ENCODE assay signal across 16 cellular contexts in the genomic region with DNA sequence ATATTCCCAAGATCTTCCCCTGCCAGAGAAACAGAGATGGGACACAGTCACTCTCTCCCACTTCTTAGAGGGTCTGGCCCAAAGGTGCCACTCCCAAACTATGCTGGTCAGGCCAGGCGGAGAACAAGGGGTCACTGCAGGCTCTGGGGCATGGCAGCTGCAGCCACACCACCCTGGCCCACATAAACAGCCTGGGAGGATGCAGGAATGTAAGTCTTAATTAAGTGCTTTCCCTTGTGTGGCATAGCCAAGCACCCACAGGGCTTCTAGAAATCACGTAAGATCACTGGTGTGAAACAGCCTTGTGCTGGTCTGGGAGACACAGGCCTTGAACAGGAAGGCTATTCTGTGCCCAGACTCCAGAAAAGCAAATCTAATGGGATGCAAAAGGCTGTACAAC. TPM values are rescaled to one million over a fixed set of nuclear protein-coding genes. Genes with fewer than 3 reads are reported as not detected.
DNase-seq lines count a peak whose midpoint lies in the region; ATAC-seq and TF ChIP-seq lines count a peak whose summit lies in the region.
"Had no signal": no experiment of that assay in that cellular context is flagged by ENCODE, and none has a peak within 500 bp of the region (broad histone marks: within the 10 kb centered on the region; RNA-seq: fewer than 3 reads in every experiment).

No MANE protein-coding gene starts in this region.

- H2AK9ac ChIP-seq in IMR-90 (replicated peaks; ENCODE audit: low read depth, low read length, poor library complexity) = peak overlapping the region; percentile 82

- H3K23ac ChIP-seq in IMR-90 (ENCODE audit: low read depth, low read length) = peak overlapping the region; percentile 89

- no peak for TF ChIP-seq POLR2A in IMR-90 (IDR thresholded peaks at IDR 0.05; ENCODE audit: low read depth, low read length)

- H2BK15ac ChIP-seq in IMR-90 (ENCODE audit: low read depth, low read length) = peak overlapping the region; percentile 82

- H3K36me3 Mint-ChIP-seq in activated T-helper 1 cell treated with anti-CD3 and anti-CD28 coated beads, Interleukin-12 subunit alpha, Interleukin-12 subunit beta, Interleukin-2, Interleukin-4 antibody, amounts not matched to agents 30 ng/mL and 10 ng/mL and 1 ng/mL, durations not matched to agents 14 hours and 24 hours and 36 hours (ENCODE audit: low read depth) = no peaks in the 10 kb centered on the region

- TF ChIP-seq RAD21 in IMR-90 (IDR thresholded peaks at IDR 0.05; ENCODE audit: low read length) = no peak

- peaks cover 31% of the 10 kb centered on the region for H3K4me1 ChIP-seq in IMR-90 (ENCODE audit: control insufficient read depth, insufficient read depth, low read length)
- peaks cover 56% of the 10 kb centered on the region for H3K4me1 ChIP-seq in skeletal muscle satellite cell (ENCODE audit: control insufficient read depth, insufficient read depth, low read length)

- peak overlapping the region; percentile 100 for H2BK20ac ChIP-seq in IMR-90 (ENCODE audit: low read depth, low read length)

- DNase-seq in IMR-90 = no peak
- DNase-seq in activated T-helper 1 cell treated with anti-CD3 and anti-CD28 coated beads, Interleukin-12 subunit alpha, Interleukin-12 subunit beta, Interleukin-2, Interleukin-4 antibody, amounts not matched to agents 30 ng/mL and 10 ng/mL and 1 ng/mL, durations not matched to agents 14 hours and 24 hours and 36 hours (ENCODE audit: low spot score) = no peak
- peak; percentile 31 for DNase-seq in left kidney (ENCODE audit: low read depth, low spot score)
- DNase-seq in nucleus accumbens (lab: John Stamatoyannopoulos, UW) = no peak
- DNase-seq in activated CD4-positive, alpha-beta T cell treated with anti-CD3 and anti-CD28 coated beads, Interleukin-2, amount 50 U/mL, for 1 hour = no peak
- DNase-seq: EL, KG1, MG63, NCI-H1092 treated with DMSO at 0.1 percent for 48 hours, NCI-H187, NCI-H446 treated with DMSO at 0.1 percent for 48 hours, NCI-H774 had no signal

- CTCF ChIA-PET in IMR-90 (lab: Yijun Ruan, JAX) = interaction anchor here (1.7 kb wide), 1 partner anchor 40 kb away, joined by 9 read pairs; no protein-coding TSS in a partner anchor

- H3K27me3 ChIP-seq in IMR-90 (ENCODE audit: control insufficient read depth, insufficient read depth, low read length) = no peaks in the 10 kb centered on the region
- no peaks in the 10 kb centered on the region for H3K27me3 ChIP-seq in skeletal muscle satellite cell (ENCODE audit: control insufficient read depth, insufficient read depth, low read length)
- H3K27me3 ChIP-seq: BLaER1 treated with 17β-estradiol and CSF1 and Interleukin-3, amounts not matched to agents 10 nM and 100 nM; MG63 had no signal

- H3K9me1 ChIP-seq in IMR-90 (ENCODE audit: insufficient read depth, low read length) = peaks cover 47% of the 10 kb centered on the region

- no peaks in the 10 kb centered on the region for H3K9me3 Mint-ChIP-seq in activated T-helper 1 cell treated with anti-CD3 and anti-CD28 coated beads, Interleukin-12 subunit alpha, Interleukin-12 subunit beta, Interleukin-2, Interleukin-4 antibody, amounts not matched to agents 30 ng/mL and 10 ng/mL and 1 ng/mL, durations not matched to agents 14 hours and 24 hours and 36 hours

- no peaks in the 10 kb centered on the region for H3K79me1 ChIP-seq in IMR-90 (ENCODE audit: low read depth in 1 of 2, low read length in 2 of 2)

- peak overlapping the region; percentile 86 for H3K27ac ChIP-seq in IMR-90 (ENCODE audit: insufficient read depth, low read length)
- H3K27ac ChIP-seq: RWPE1 had no signal

- peak overlapping the region; percentile 99 for H2BK120ac ChIP-seq in IMR-90 (ENCODE audit: low read depth, low read length)

- H3K4me3 ChIP-seq in IMR-90 (ENCODE audit: insufficient read depth, low read depth, low read length) (no peak overlapping the region), skeletal muscle satellite cell (ENCODE audit: low read length) (no peak overlapping the region)
- H3K4me3 ChIP-seq: BLaER1 treated with 17β-estradiol and CSF1 and Interleukin-3, amounts not matched to agents 10 nM and 100 nM; MG63 had no signal

- no peak for TF ChIP-seq CTCF in IMR-90 (conservative IDR thresholded peaks at IDR 0.05; ENCODE audit: low read depth, low read length)

- no peaks in the 10 kb centered on the region for H4K20me1 ChIP-seq in IMR-90 (ENCODE audit: insufficient read depth, low read length)
- H4K20me1 ChIP-seq: BLaER1 treated with 17β-estradiol and CSF1 and Interleukin-3, amounts not matched to agents 10 nM and 100 nM had no signal

- peaks cover 31% of the 10 kb centered on the region for H3K4me1 Mint-ChIP-seq in activated T-helper 1 cell treated with anti-CD3 and anti-CD28 coated beads, Interleukin-12 subunit alpha, Interleukin-12 subunit beta, Interleukin-2, Interleukin-4 antibody, amounts not matched to agents 30 ng/mL and 10 ng/mL and 1 ng/mL, durations not matched to agents 14 hours and 24 hours and 36 hours (ENCODE audit: low read depth)

- H3K27me3 Mint-ChIP-seq in activated T-helper 1 cell treated with anti-CD3 and anti-CD28 coated beads, Interleukin-12 subunit alpha, Interleukin-12 subunit beta, Interleukin-2, Interleukin-4 antibody, amounts not matched to agents 30 ng/mL and 10 ng/mL and 1 ng/mL, durations not matched to agents 14 hours and 24 hours and 36 hours (ENCODE audit: insufficient read depth) = no peaks in the 10 kb centered on the region

- peak overlapping the region; percentile 88 for H3K14ac ChIP-seq in IMR-90 (replicated peaks; ENCODE audit: low read depth, low read length)

- H3K4me2 ChIP-seq in IMR-90 (ENCODE audit: low read depth, low read length) (no peak overlapping the region), skeletal muscle satellite cell (ENCODE audit: low read length) (no peak overlapping the region)
- H3K4me2 ChIP-seq: BLaER1 treated with 17β-estradiol and CSF1 and Interleukin-3, amounts not matched to agents 10 nM and 100 nM had no signal

- dilution Hi-C loops in IMR-90 (cut with HindIII; ENCODE audit: low sequenced_read_pairs, unreplicated experiment) = no loop called here

- POLR2A ChIA-PET in IMR-90 (lab: Charles Lee; ENCODE audit: unreplicated experiment) = no interaction called here

- H3K18ac ChIP-seq in IMR-90 (ENCODE audit: low read depth, low read length) = peak overlapping the region; percentile 81

- peak overlapping the region; percentile 94 for H2AK5ac ChIP-seq in IMR-90 (ENCODE audit: low read depth, low read length)

- H3K27ac Mint-ChIP-seq in activated T-helper 1 cell treated with anti-CD3 and anti-CD28 coated beads, Interleukin-12 subunit alpha, Interleukin-12 subunit beta, Interleukin-2, Interleukin-4 antibody, amounts not matched to agents 30 ng/mL and 10 ng/mL and 1 ng/mL, durations not matched to agents 14 hours and 24 hours and 36 hours = peak overlapping the region; percentile 70

- H4K8ac ChIP-seq in IMR-90 (ENCODE audit: low read depth in 2 of 2, low read length in 2 of 2) = peak overlapping the region; percentile 55 to 88

- no TSS peak for BruUV-seq in IMR-90 (replicated peaks; lab: Mats Ljungman, UMichigan)

- H3K36me3 ChIP-seq in IMR-90 (ENCODE audit: control insufficient read depth, insufficient read depth, low read length) (no peaks in the 10 kb centered on the region), skeletal muscle satellite cell (ENCODE audit: insufficient read depth, low read length) (no peaks in the 10 kb centered on the region)
- H3K36me3 ChIP-seq: BLaER1 treated with 17β-estradiol and CSF1 and Interleukin-3, amounts not matched to agents 10 nM and 100 nM; MG63 had no signal

- H2AFZ ChIP-seq in IMR-90 (replicated peaks; ENCODE audit: low read length, poor library complexity) = peak overlapping the region; percentile 19

- H3K9me3 ChIP-seq in IMR-90 (ENCODE audit: control insufficient read depth, insufficient read depth, low read length) (no peaks in the 10 kb centered on the region), skeletal muscle satellite cell (replicated peaks; ENCODE audit: low read length) (no peaks in the 10 kb centered on the region)
- H3K9me3 ChIP-seq: BLaER1 treated with 17β-estradiol and CSF1 and Interleukin-3, amounts not matched to agents 10 nM and 100 nM; MG63 had no signal

- peak overlapping the region; percentile 98 for H4K91ac ChIP-seq in IMR-90 (ENCODE audit: insufficient read depth, low read depth, low read length)

- intact Hi-C loops in IMR-90 (cut with micrococcal nuclease) = loop anchor here (5.0 to 10.0 kb wide), 2 partner anchors 72 to 389 kb away; no protein-coding TSS in a partner anchor
- intact Hi-C loops in activated T-helper 1 cell treated with anti-CD3 and anti-CD28 coated beads, Interleukin-12 subunit alpha, Interleukin-12 subunit beta, Interleukin-2, Interleukin-4 antibody, amounts not matched to agents 30 ng/mL and 10 ng/mL and 1 ng/mL, durations not matched to agents 14 hours and 24 hours and 36 hours (cut with micrococcal nuclease) = loop anchor here (10.0 kb wide), 1 partner anchor 389 kb away; no protein-coding TSS in a partner anchor

- no peak overlapping the region for H3K9ac ChIP-seq in IMR-90 (ENCODE audit: low read depth, low read length)
- H3K9ac ChIP-seq in skeletal muscle satellite cell (ENCODE audit: low read depth, low read length) = peak overlapping the region; percentile 64
- H3K9ac ChIP-seq: BLaER1 treated with 17β-estradiol and CSF1 and Interleukin-3, amounts not matched to agents 10 nM and 100 nM had no signal

- H2BK5ac ChIP-seq in IMR-90 (ENCODE audit: low read depth, low read length, poor library complexity, severe bottlenecking) = peak overlapping the region; percentile 83

- H4K5ac ChIP-seq in IMR-90 (ENCODE audit: low read depth, low read length) = no peak overlapping the region

- WGBS in IMR-90 (ENCODE audit: extremely low coverage in 2 of 2, insufficient read length in 1 of 2), 2 experiments = 83% methylated on average over 1 of the region's 2 CpGs; no CpG with 5 or more reads in 1 of the 2 experiments

- peak overlapping the region; percentile 25 for H3K4me3 Mint-ChIP-seq in activated T-helper 1 cell treated with anti-CD3 and anti-CD28 coated beads, Interleukin-12 subunit alpha, Interleukin-12 subunit beta, Interleukin-2, Interleukin-4 antibody, amounts not matched to agents 30 ng/mL and 10 ng/mL and 1 ng/mL, durations not matched to agents 14 hours and 24 hours and 36 hours

- H3K4ac ChIP-seq in IMR-90 (ENCODE audit: low read depth, low read length) = peak overlapping the region; percentile 97

- in situ Hi-C loops in IMR-90 (cut with MboI; ENCODE audit: low sequenced_read_pairs) = no loop called here

- ATAC-seq in IMR-90 (ENCODE audit: low read depth) = no peak
- no peak for ATAC-seq in HG02885 (IDR thresholded peaks at IDR 0.05; ENCODE audit: poor library complexity, unreplicated experiment)

- H3K56ac ChIP-seq in IMR-90 (ENCODE audit: extremely low read depth, insufficient read depth, low read length) = peak overlapping the region; percentile 20; the same call in 1 of the 2 replicates

RNA-seq across cellular contexts. Expression of a gene that starts 31.5 kb away (rescaled TPM):
- under 0.01 TPM in 2 replicates for total RNA-seq in IMR-90 (2012; rRNA removed)
- not detected in 2 replicates for polyA plus RNA-seq in IMR-90 (2012; rRNA removed)
- polyA plus RNA-seq in IMR-90 (2012; cell fraction: cytosol; rRNA removed) = not detected in 2 replicates
- 0.03 and 0.05 TPM in 2 replicates for polyA plus RNA-seq in IMR-90 (2012; cell fraction: nucleus; rRNA removed; ENCODE audit: low replicate concordance)
- total RNA-seq in activated T-helper 1 cell treated with anti-CD3 and anti-CD28 coated beads, Interleukin-12 subunit alpha, Interleukin-12 subunit beta, Interleukin-2, Interleukin-4 antibody, amounts not matched to agents 30 ng/mL and 10 ng/mL and 1 ng/mL, durations not matched to agents 14 hours and 24 hours and 36 hours = not detected in 2 replicates
- total RNA-seq in skeletal muscle satellite cell (2012; rRNA removed) = 0.25 and 0.66 TPM in 2 replicates
